19 cellular contexts compared by ENCODE assay signal in genomic region chr3:105707009-105707408, GRCh38.
DNase-seq lines count a peak whose midpoint lies in the region; ATAC-seq and TF ChIP-seq lines count a peak whose summit lies in the region.
"Had no signal": no experiment of that assay in that cellular context is flagged by ENCODE, and none has a peak within 500 bp of the region (broad histone marks: within the 10 kb centered on the region; RNA-seq: fewer than 3 reads in every experiment).

No MANE protein-coding gene starts in this region.

- TF ChIP-seq POLR2A in testis (IDR thresholded peaks at IDR 0.05), result no peak

- no peaks in the 10 kb centered on the region for H3K9me3 ChIP-seq in testis
- H3K9me3 ChIP-seq: BLaER1, HAP-1 had no signal

- no peak for TF ChIP-seq CTCF in testis (IDR thresholded peaks at IDR 0.05)

- H3K9me3 Mint-ChIP-seq in activated naive CD8-positive, alpha-beta T cell (ENCODE audit: low read depth), result peaks cover 4% of the 10 kb centered on the region
- no peaks in the 10 kb centered on the region for H3K9me3 Mint-ChIP-seq in activated naive CD8-positive, alpha-beta T cell treated with anti-CD3 and anti-CD28 coated beads for 36 hours
- H3K9me3 Mint-ChIP-seq: HFFc6 had no signal

- no peak overlapping the region for H3K4me3 Mint-ChIP-seq in activated naive CD8-positive, alpha-beta T cell
- no peak overlapping the region for H3K4me3 Mint-ChIP-seq in activated naive CD8-positive, alpha-beta T cell treated with anti-CD3 and anti-CD28 coated beads for 36 hours
- H3K4me3 Mint-ChIP-seq: B cell; CD4-positive, CD25-positive, alpha-beta regulatory T cell; CD8-positive, alpha-beta T cell; HFFc6 had no signal

- H3K27me3 ChIP-seq in testis, result no peaks in the 10 kb centered on the region
- H3K27me3 ChIP-seq: BLaER1 had no signal

- 36 to 43% methylated on average over 2 of the region's 2 CpGs for WGBS in testis, 2 donors

- peak overlapping the region; percentile 6 to 16 for H3K27ac ChIP-seq in testis
- H3K27ac ChIP-seq: 22Rv1, BLaER1, C4-2B had no signal

- no peaks in the 10 kb centered on the region for H3K36me3 ChIP-seq in testis (ENCODE audit: low read depth, missing control alignments)
- H3K36me3 ChIP-seq: HAP-1 had no signal

- peak overlapping the region; percentile 46 for H3K27ac Mint-ChIP-seq in activated naive CD8-positive, alpha-beta T cell
- no peak overlapping the region for H3K27ac Mint-ChIP-seq in activated naive CD8-positive, alpha-beta T cell treated with anti-CD3 and anti-CD28 coated beads for 36 hours
- H3K27ac Mint-ChIP-seq: B cell, HFFc6 had no signal

- no peak overlapping the region for H3K4me3 ChIP-seq in testis
- H3K4me3 ChIP-seq: BLaER1, HAP-1 had no signal

- peak; percentile 45 for ATAC-seq in left ventricle myocardium superior
- ATAC-seq in left cardiac atrium, result no peak
- ATAC-seq: CD8-positive, alpha-beta T cell had no signal

- H3K36me3 Mint-ChIP-seq in activated naive CD8-positive, alpha-beta T cell, result peaks cover 35% of the 10 kb centered on the region
- peaks cover 50% of the 10 kb centered on the region for H3K36me3 Mint-ChIP-seq in activated naive CD8-positive, alpha-beta T cell treated with anti-CD3 and anti-CD28 coated beads for 36 hours

- peaks cover 24% of the 10 kb centered on the region for H3K4me1 Mint-ChIP-seq in activated naive CD8-positive, alpha-beta T cell (ENCODE audit: low read depth)
- H3K4me1 Mint-ChIP-seq in activated naive CD8-positive, alpha-beta T cell treated with anti-CD3 and anti-CD28 coated beads for 36 hours, result peaks cover 24% of the 10 kb centered on the region
- H3K4me1 Mint-ChIP-seq: B cell had no signal

- intact Hi-C loops in left ventricle myocardium superior (cut with micrococcal nuclease), result no loop called here
- intact Hi-C loops in left cardiac atrium (cut with DNase I), result no loop called here
- intact Hi-C loops in testis (cut with DNase I; ENCODE audit: low total_unique reads), result no loop called here

- DNase-seq in activated naive CD8-positive, alpha-beta T cell treated with anti-CD3 and anti-CD28 coated beads for 36 hours, result no peak
- DNase-seq in left ventricle myocardium superior (no peak), left cardiac atrium (no peak), testis (no peak), NCI-H187 (lab: John Stamatoyannopoulos, UW) (no peak)
- DNase-seq: CD4-positive, CD25-positive, alpha-beta regulatory T cell; CD8-positive, alpha-beta T cell; DMS 273 treated with DMSO at 0.1 percent for 48 hours; DMS79; EL; GDM1; GOT3; HFFc6 had no signal

- peaks cover 9% of the 10 kb centered on the region for H3K4me1 ChIP-seq in testis
- H3K4me1 ChIP-seq: BLaER1, HAP-1 had no signal

- H3K27me3 Mint-ChIP-seq in activated naive CD8-positive, alpha-beta T cell, result no peaks in the 10 kb centered on the region
- no peaks in the 10 kb centered on the region for H3K27me3 Mint-ChIP-seq in activated naive CD8-positive, alpha-beta T cell treated with anti-CD3 and anti-CD28 coated beads for 36 hours
- H3K27me3 Mint-ChIP-seq: B cell; CD4-positive, CD25-positive, alpha-beta regulatory T cell had no signal
